In the genomic region with DNA sequence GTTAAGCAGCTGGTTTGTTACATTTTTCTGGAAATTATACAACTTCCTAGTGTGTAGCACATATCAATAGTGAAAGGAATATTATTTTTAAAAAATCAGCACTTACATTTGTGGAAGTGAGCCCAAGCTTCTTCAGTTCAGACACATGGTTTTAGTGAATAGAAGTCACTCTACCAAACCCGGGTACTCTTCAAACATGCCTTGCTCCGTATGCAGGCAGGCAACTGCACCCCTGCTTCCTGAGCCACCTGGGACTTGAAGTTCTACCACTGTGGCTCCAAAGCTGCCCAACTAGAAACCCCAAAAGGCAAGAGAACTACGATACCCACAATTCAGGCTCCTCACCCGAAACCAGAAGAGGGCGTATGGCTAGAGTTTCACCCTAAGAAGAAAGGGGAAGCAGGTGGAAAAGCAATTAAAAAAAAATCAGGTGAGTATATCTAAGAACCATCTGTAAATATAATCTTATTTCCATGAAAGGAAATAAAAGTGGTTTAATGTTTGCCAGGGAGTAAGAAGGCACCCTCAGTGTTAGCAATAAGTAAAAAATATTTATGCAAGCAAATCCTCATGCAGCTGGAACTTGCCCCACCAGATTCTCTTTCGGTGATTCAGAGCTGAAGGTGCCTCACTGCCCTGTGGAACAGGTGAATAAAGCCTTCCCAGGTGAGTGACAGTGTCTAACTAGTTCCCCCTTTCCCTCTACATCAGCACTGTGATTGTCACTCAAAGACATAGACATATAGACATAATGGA, we compare ENCODE assay signal across 1 cellular context.
TF ChIP-seq lines count a peak whose summit lies in the region.

TSS of gene MACC1 (minus strand) at position 192 of the 756 bp plus-strand sequence. CDS start 55,522 bp downstream, outside the sequence.

TF ChIP-seq in HCT116, 20 proteins besides CTCF, POLR2A, EP300 and RAD21:
- TF ChIP-seq FOSL1 (IDR thresholded peaks at IDR 0.05; ENCODE audit: low read depth): peak; percentile 90
- TF ChIP-seq ZNF274 (IDR thresholded peaks at IDR 0.05; ENCODE audit: low read depth, low read length): no peak
- TF ChIP-seq ATF3 (IDR thresholded peaks at IDR 0.05): no peak
- peak; percentile 29 for TF ChIP-seq POLR2AphosphoS5 (IDR thresholded peaks at IDR 0.05; ENCODE audit: low read depth, low read length)
- TF ChIP-seq EZH2 (IDR thresholded peaks at IDR 0.05): no peak
- peak; percentile 77 for TF ChIP-seq SP1 (IDR thresholded peaks at IDR 0.05; ENCODE audit: low read depth)
- no peak for TF ChIP-seq TCF7L2 (IDR thresholded peaks at IDR 0.05; ENCODE audit: borderline replicate concordance, extremely low read depth, insufficient read depth, insufficient read length)
- peak; percentile 3 for TF ChIP-seq YY1 (IDR thresholded peaks at IDR 0.05; ENCODE audit: extremely low read depth, insufficient replicate concordance, low read depth, low read length)
- TF ChIP-seq EZH2phosphoT487 (IDR thresholded peaks at IDR 0.05; ENCODE audit: borderline replicate concordance): no peak
- TF ChIP-seq, protein P1, sequence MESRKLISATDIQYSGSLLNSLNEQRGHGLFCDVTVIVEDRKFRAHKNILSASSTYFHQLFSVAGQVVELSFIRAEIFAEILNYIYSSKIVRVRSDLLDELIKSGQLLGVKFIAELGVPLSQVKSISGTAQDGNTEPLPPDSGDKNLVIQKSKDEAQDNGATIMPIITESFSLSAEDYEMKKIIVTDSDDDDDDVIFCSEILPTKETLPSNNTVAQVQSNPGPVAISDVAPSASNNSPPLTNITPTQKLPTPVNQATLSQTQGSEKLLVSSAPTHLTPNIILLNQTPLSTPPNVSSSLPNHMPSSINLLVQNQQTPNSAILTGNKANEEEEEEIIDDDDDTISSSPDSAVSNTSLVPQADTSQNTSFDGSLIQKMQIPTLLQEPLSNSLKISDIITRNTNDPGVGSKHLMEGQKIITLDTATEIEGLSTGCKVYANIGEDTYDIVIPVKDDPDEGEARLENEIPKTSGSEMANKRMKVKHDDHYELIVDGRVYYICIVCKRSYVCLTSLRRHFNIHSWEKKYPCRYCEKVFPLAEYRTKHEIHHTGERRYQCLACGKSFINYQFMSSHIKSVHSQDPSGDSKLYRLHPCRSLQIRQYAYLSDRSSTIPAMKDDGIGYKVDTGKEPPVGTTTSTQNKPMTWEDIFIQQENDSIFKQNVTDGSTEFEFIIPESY (IDR thresholded peaks at IDR 0.05; ENCODE audit: extremely low read depth, insufficient replicate concordance, low read length): no peak
- TF ChIP-seq ELF1 (IDR thresholded peaks at IDR 0.05; ENCODE audit: borderline replicate concordance, low read depth): peak; percentile 43
- peak; percentile 43 for TF ChIP-seq SIN3A (IDR thresholded peaks at IDR 0.05; ENCODE audit: low read depth)
- no peak for TF ChIP-seq EGR1 (IDR thresholded peaks at IDR 0.05; ENCODE audit: low read depth)
- TF ChIP-seq, protein P2, sequence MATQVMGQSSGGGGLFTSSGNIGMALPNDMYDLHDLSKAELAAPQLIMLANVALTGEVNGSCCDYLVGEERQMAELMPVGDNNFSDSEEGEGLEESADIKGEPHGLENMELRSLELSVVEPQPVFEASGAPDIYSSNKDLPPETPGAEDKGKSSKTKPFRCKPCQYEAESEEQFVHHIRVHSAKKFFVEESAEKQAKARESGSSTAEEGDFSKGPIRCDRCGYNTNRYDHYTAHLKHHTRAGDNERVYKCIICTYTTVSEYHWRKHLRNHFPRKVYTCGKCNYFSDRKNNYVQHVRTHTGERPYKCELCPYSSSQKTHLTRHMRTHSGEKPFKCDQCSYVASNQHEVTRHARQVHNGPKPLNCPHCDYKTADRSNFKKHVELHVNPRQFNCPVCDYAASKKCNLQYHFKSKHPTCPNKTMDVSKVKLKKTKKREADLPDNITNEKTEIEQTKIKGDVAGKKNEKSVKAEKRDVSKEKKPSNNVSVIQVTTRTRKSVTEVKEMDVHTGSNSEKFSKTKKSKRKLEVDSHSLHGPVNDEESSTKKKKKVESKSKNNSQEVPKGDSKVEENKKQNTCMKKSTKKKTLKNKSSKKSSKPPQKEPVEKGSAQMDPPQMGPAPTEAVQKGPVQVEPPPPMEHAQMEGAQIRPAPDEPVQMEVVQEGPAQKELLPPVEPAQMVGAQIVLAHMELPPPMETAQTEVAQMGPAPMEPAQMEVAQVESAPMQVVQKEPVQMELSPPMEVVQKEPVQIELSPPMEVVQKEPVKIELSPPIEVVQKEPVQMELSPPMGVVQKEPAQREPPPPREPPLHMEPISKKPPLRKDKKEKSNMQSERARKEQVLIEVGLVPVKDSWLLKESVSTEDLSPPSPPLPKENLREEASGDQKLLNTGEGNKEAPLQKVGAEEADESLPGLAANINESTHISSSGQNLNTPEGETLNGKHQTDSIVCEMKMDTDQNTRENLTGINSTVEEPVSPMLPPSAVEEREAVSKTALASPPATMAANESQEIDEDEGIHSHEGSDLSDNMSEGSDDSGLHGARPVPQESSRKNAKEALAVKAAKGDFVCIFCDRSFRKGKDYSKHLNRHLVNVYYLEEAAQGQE (IDR thresholded peaks at IDR 0.05; ENCODE audit: low read depth): no peak
- TF ChIP-seq CBX3 (IDR thresholded peaks at IDR 0.05; ENCODE audit: low read depth): no peak; the same call in 1 of the 2 replicates
- TF ChIP-seq JUND (IDR thresholded peaks at IDR 0.05): peak; percentile 88
- TF ChIP-seq ZFX (IDR thresholded peaks at IDR 0.05): no peak
- peak; percentile 12; the same call in 1 of the 2 replicates for TF ChIP-seq SRF (IDR thresholded peaks at IDR 0.05; ENCODE audit: low read depth)
- TF ChIP-seq, protein P3, sequence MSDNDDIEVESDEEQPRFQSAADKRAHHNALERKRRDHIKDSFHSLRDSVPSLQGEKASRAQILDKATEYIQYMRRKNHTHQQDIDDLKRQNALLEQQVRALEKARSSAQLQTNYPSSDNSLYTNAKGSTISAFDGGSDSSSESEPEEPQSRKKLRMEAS (IDR thresholded peaks at IDR 0.05): peak; percentile 75
- no peak; the same call in 1 of the 2 replicates for TF ChIP-seq CEBPB (IDR thresholded peaks at IDR 0.05; ENCODE audit: low read depth)
